ENCODE assay signal across 12 cellular contexts in the genomic region with DNA sequence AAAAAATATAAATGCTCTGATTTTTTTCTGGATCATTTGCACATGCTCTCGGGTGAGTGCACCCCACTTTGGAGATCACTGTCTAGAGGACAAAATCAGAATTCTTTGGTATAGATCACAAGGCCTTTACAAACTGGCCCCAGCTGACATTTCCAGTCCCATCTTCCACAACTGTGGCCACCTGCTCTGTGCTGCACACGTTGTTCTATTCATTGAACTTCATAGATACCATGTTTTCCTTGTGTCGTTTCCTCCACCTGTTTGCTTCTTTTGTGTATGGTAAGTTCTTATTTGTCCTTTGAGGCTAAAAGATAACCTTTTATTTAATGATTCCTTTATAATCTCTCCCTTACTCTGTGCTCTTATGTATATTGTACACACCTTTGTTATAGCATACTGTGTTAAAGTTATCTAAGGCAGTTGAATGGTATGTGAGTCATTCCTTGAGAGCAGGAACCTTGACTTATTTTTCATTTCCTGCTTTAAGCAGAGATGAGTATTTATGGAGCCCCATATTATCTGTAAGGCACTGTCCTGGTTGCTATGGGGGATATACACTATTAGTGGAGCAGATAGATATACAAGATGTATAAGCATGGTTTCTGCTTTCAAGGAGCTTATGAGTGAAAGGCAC. TPM values are rescaled to one million over a fixed set of nuclear protein-coding genes. Genes with fewer than 3 reads are reported as not detected.
DNase-seq lines count a peak whose midpoint lies in the region; ATAC-seq, FAIRE-seq and TF ChIP-seq lines count a peak whose summit lies in the region.
"Had no signal": no experiment of that assay in that cellular context is flagged by ENCODE, and none has a peak within 500 bp of the region (broad histone marks: within the 10 kb centered on the region; RNA-seq: fewer than 3 reads in every experiment).

No MANE protein-coding gene starts in this region.

- H3K36me3 ChIP-seq in upper lobe of right lung = no peaks in the 10 kb centered on the region

- H3K4me1 ChIP-seq in upper lobe of right lung = no peaks in the 10 kb centered on the region

- no peak overlapping the region for H3K4me3 ChIP-seq in upper lobe of right lung
- H3K4me3 ChIP-seq: GM23338 had no signal

- FAIRE-seq in colon (lab: Jason Lieb, UNC) = peak; percentile 86

- H3K27ac ChIP-seq in upper lobe of right lung = no peak overlapping the region

- no peaks in the 10 kb centered on the region for H3K9me3 ChIP-seq in upper lobe of right lung

- no peaks in the 10 kb centered on the region for H3K27me3 ChIP-seq in upper lobe of right lung

- no peak for TF ChIP-seq CTCF in upper lobe of right lung (IDR thresholded peaks at IDR 0.05)

- ATAC-seq in GM21360 (IDR thresholded peaks at IDR 0.05; ENCODE audit: unreplicated experiment) (peak; percentile 92), HG03354 (IDR thresholded peaks at IDR 0.05; ENCODE audit: poor library complexity, severe bottlenecking, unreplicated experiment) (peak; percentile 85), sciatic nerve (no peak), GM21381 (IDR thresholded peaks at IDR 0.05; ENCODE audit: unreplicated experiment) (no peak), upper lobe of right lung (no peak), HG03139 (IDR thresholded peaks at IDR 0.05; ENCODE audit: unreplicated experiment) (no peak)
- ATAC-seq: CD8-positive, alpha-beta T cell; GM23338 had no signal

- DNase-seq in DMS53 (lab: John Stamatoyannopoulos, UW) (peak; percentile 87), sciatic nerve (ENCODE audit: low spot score) (no peak), upper lobe of right lung (no peak)
- DNase-seq: CD8-positive, alpha-beta T cell; hypothalamus; NCI-H2107 had no signal

- intact Hi-C loops in sciatic nerve (cut with DNase I) = no loop called here
- intact Hi-C loops in upper lobe of right lung (cut with DNase I) = no loop called here

RNA-seq across cellular contexts. Expression of gene SLC17A5, which starts 12.0 kb away (rescaled TPM):
- total RNA-seq in sciatic nerve = 13.6 TPM
- total RNA-seq in upper lobe of right lung = 26.5 TPM

RNA-seq across cellular contexts. Expression of gene CD109, which starts 30.2 kb away (rescaled TPM):
- total RNA-seq in sciatic nerve (14.8 TPM), upper lobe of right lung (22.1 TPM)

Comparison
In these comparisons a context has a peak if more than half of its experiments do, and no peak if none do; other contexts are left out.
1. ATAC-seq: peak in GM21360 (single experiment) and HG03354 (single experiment); none in sciatic nerve (single experiment), GM21381 (single experiment), upper lobe of right lung (single experiment) and HG03139 (single experiment).